Comparison of ENCODE assay signal across 25 cellular contexts in genomic region chr17:37051839-37052238, GRCh38.
"Had no signal": no experiment of that assay in that cellular context is flagged by ENCODE, and none has a peak within 500 bp of the region (broad histone marks: within the 10 kb centered on the region; RNA-seq: fewer than 3 reads in every experiment).

No MANE protein-coding gene starts in this region.

- H3K4me3 ChIP-seq: ascending aorta, body of pancreas, SJSA1 had no signal

- H3K27me3 ChIP-seq: ascending aorta, body of pancreas, SJSA1 had no signal

- H3K4me1 ChIP-seq: ascending aorta, body of pancreas, SJSA1 had no signal

- DNase-seq: activated CD4-positive, alpha-beta T cell treated with anti-CD3 and anti-CD28 coated beads for 48 hours; activated CD4-positive, alpha-beta T cell treated with anti-CD3 and anti-CD28 coated beads, Interleukin-2, amount 50 U/mL, for 4 hours; activated CD4-positive, CD25-positive, alpha-beta regulatory T cell treated with anti-CD3 and anti-CD28 coated beads, Interleukin-2, amount 50 U/mL, for 72 hours; activated CD8-positive, alpha-beta memory T cell treated with anti-CD3 and anti-CD28 coated beads, Interleukin-2, amount 50 U/mL, for 48 hours; activated CD8-positive, alpha-beta T cell treated with anti-CD3 and anti-CD28 coated beads, Interleukin-2, amount 10 ng/mL, durations not matched to agents 7 days and 5 days; activated effector memory CD4-positive, alpha-beta T cell treated with Interleukin-2 at 50 U/mL for 16 hours; activated naive CD4-positive, alpha-beta T cell; activated naive CD8-positive, alpha-beta T cell treated with anti-CD3 and anti-CD28 coated beads, Interleukin-2, amount 50 U/mL, for 24 hours; activated T-cell treated with anti-CD3 and anti-CD28 coated beads, Interleukin-2, amount 50 U/mL, for 1 hour; amniotic stem cell; body of pancreas; KG1; NCI-H1048; NCI-H1694; NCI-H2029; NCI-H2107; NCI-H510A treated with DMSO at 0.1 percent for 48 hours; NCI-H69; NK-92 treated with Interleukin-12 subunit alpha and Interleukin-12 subunit beta, amount 100 ng/mL, for 24 hours; SHP77; SW 1271 had no signal

- H3K27ac Mint-ChIP-seq: activated CD8-positive, alpha-beta T cell treated with anti-CD3 and anti-CD28 coated beads, Interleukin-2, amount 10 ng/mL, durations not matched to agents 7 days and 5 days; activated naive CD8-positive, alpha-beta T cell treated with anti-CD3 and anti-CD28 coated beads, Interleukin-2, amount 50 U/mL, for 24 hours; IgD-negative memory B cell had no signal

- H3K36me3 Mint-ChIP-seq: activated naive CD4-positive, alpha-beta T cell treated with anti-CD3 and anti-CD28 coated beads, Interleukin-2, amount 50 U/mL, for 72 hours had no signal

- H3K9me3 ChIP-seq: ascending aorta, body of pancreas, SJSA1 had no signal

- ATAC-seq: activated CD8-positive, alpha-beta T cell treated with anti-CD3 and anti-CD28 coated beads, Interleukin-2, amount 10 ng/mL, durations not matched to agents 7 days and 5 days; activated naive CD4-positive, alpha-beta T cell treated with anti-CD3 and anti-CD28 coated beads, Interleukin-2, amount 50 U/mL, for 72 hours; activated naive CD8-positive, alpha-beta T cell treated with anti-CD3 and anti-CD28 coated beads, Interleukin-2, amount 50 U/mL, for 24 hours; body of pancreas had no signal

- H3K27ac ChIP-seq: ascending aorta, body of pancreas, SJSA1 had no signal

- H3K27me3 Mint-ChIP-seq: activated naive CD8-positive, alpha-beta T cell treated with anti-CD3 and anti-CD28 coated beads, Interleukin-2, amount 50 U/mL, for 24 hours; IgD-negative memory B cell had no signal

- H3K9me3 Mint-ChIP-seq: activated naive CD4-positive, alpha-beta T cell treated with anti-CD3 and anti-CD28 coated beads, Interleukin-2, amount 50 U/mL, for 72 hours; activated naive CD8-positive, alpha-beta T cell treated with anti-CD3 and anti-CD28 coated beads, Interleukin-2, amount 50 U/mL, for 24 hours; IgD-negative memory B cell had no signal

- H3K4me3 Mint-ChIP-seq: activated CD8-positive, alpha-beta T cell treated with anti-CD3 and anti-CD28 coated beads, Interleukin-2, amount 10 ng/mL, durations not matched to agents 7 days and 5 days; activated naive CD8-positive, alpha-beta T cell treated with anti-CD3 and anti-CD28 coated beads, Interleukin-2, amount 50 U/mL, for 24 hours; IgD-negative memory B cell had no signal
